ENCODE assay signal across 10 cellular contexts in genomic region chr12:112473056-112473455, GRCh38. TPM values are rescaled to one million over a fixed set of nuclear protein-coding genes. Genes with fewer than 3 reads are reported as not detected.
A peak's percentile ranks its signal among the peaks of the same experiment; 100 is the strongest.
DNase-seq lines count a peak whose midpoint lies in the region; ATAC-seq and TF ChIP-seq lines count a peak whose summit lies in the region.
"Had no signal": no experiment of that assay in that cellular context is flagged by ENCODE, and none has a peak within 500 bp of the region (broad histone marks: within the 10 kb centered on the region; RNA-seq: fewer than 3 reads in every experiment).

No MANE protein-coding gene starts in this region.

- intact Hi-C loops in A673 (cut with micrococcal nuclease; ENCODE audit: unreplicated experiment), result no loop called here
- intact Hi-C loops in left colon (cut with DNase I, micrococcal nuclease), result no loop called here
- intact Hi-C loops in left ventricle myocardium superior (cut with micrococcal nuclease), result no loop called here

- ATAC-seq in left colon (no peak), left ventricle myocardium superior (no peak), HG03039 (IDR thresholded peaks at IDR 0.05; ENCODE audit: unreplicated experiment) (no peak)
- ATAC-seq: heart right ventricle had no signal

- in situ Hi-C loops in GM13977 (cut with MboI; ENCODE audit: low pct_unique_long_range_greater_than_20kb, low sequenced_read_pairs, unreplicated experiment), result no loop called here

- TF ChIP-seq CTCF in A673 (conservative IDR thresholded peaks at IDR 0.05; ENCODE audit: low read depth, low read length), result peak; percentile 52
- peak; percentile 34 for TF ChIP-seq CTCF in GM13977 (IDR thresholded peaks at IDR 0.05; ENCODE audit: extremely low read depth, insufficient read depth, missing control alignments)
- peak; percentile 18 for TF ChIP-seq CTCF in fibroblast of villous mesenchyme (IDR thresholded peaks at IDR 0.05; ENCODE audit: insufficient read depth, low read depth, low read length)

- DNase-seq in A673 (ENCODE audit: low spot score) (peak; percentile 43), GM13977 (ENCODE audit: low spot score) (peak; percentile 27), RPMI8226 (peak; percentile 11), fibroblast of villous mesenchyme (ENCODE audit: low read depth) (peak; percentile 5), left colon (no peak), left ventricle myocardium superior (no peak)
- no peak for DNase-seq in stimulated activated CD4-positive, alpha-beta T cell treated with anti-CD3 and anti-CD28 coated beads, Interleukin-4, amount 100 ng/mL, for 1 hour
- DNase-seq: CD8-positive, alpha-beta memory T cell; heart right ventricle had no signal

- POLR2A ChIA-PET in A673 (lab: Charles Lee; ENCODE audit: low non-redundant PET), result no interaction called here

- no peaks in the 10 kb centered on the region for H3K27me3 ChIP-seq in A673 (replicated peaks; ENCODE audit: insufficient read depth, low read depth, low read length, poor library complexity)
- H3K27me3 ChIP-seq: heart right ventricle had no signal

- CTCF ChIA-PET in A673 (lab: Charles Lee), result interaction anchor here (0.6 to 0.9 kb wide), 2 partner anchors 11 to 66 kb away, joined by 4 to 7 read pairs; no protein-coding TSS in a partner anchor

- no peak overlapping the region for H3K4me3 ChIP-seq in A673 (ENCODE audit: low read depth, low read length, poor library complexity, severe bottlenecking)
- no peak overlapping the region for H3K4me3 ChIP-seq in fibroblast of villous mesenchyme (ENCODE audit: low read depth, low read length)
- H3K4me3 ChIP-seq: heart right ventricle had no signal

- H3K36me3 ChIP-seq in A673 (ENCODE audit: insufficient read depth, low read length, poor library complexity, severe bottlenecking), result peaks cover 30% of the 10 kb centered on the region

- no peaks in the 10 kb centered on the region for H3K9me3 ChIP-seq in A673 (ENCODE audit: low read depth, low read length, poor library complexity, severe bottlenecking)

- no peaks in the 10 kb centered on the region for H3K4me1 ChIP-seq in A673 (ENCODE audit: insufficient read depth, low read length, poor library complexity, severe bottlenecking)

- BruUV-seq in A673 (replicated peaks; lab: Mats Ljungman, UMichigan), result no TSS peak

- H3K27ac ChIP-seq in A673 (ENCODE audit: low read depth, low read length, poor library complexity, severe bottlenecking), result no peak overlapping the region
- H3K27ac ChIP-seq: heart right ventricle had no signal

RNA-seq across cellular contexts. Expression of gene PTPN11, which starts 54.3 kb away (rescaled TPM):
- total RNA-seq in A673 (2021) (157 and 158 TPM in 2 replicates), fibroblast of villous mesenchyme (108 and 158 TPM in 2 replicates), left colon (10 to 100 TPM; 65.1 to 69.1 TPM), left ventricle myocardium superior (112 TPM)

Comparison
In these comparisons a context has a peak if more than half of its experiments do, and no peak if none do; other contexts are left out.
1. DNase-seq: peak in A673 (single experiment), GM13977 (single experiment), RPMI8226 (single experiment) and fibroblast of villous mesenchyme (single experiment); none in left colon (0 of 2), left ventricle myocardium superior (single experiment) and stimulated activated CD4-positive, alpha-beta T cell treated with anti-CD3 and anti-CD28 coated beads, Interleukin-4, amount 100 ng/mL, for 1 hour (single experiment).
2. Peak in every context shown above with its lines, with median percentiles within 50 percentile points of each other: CTCF ChIP-seq.